In the genomic region with DNA sequence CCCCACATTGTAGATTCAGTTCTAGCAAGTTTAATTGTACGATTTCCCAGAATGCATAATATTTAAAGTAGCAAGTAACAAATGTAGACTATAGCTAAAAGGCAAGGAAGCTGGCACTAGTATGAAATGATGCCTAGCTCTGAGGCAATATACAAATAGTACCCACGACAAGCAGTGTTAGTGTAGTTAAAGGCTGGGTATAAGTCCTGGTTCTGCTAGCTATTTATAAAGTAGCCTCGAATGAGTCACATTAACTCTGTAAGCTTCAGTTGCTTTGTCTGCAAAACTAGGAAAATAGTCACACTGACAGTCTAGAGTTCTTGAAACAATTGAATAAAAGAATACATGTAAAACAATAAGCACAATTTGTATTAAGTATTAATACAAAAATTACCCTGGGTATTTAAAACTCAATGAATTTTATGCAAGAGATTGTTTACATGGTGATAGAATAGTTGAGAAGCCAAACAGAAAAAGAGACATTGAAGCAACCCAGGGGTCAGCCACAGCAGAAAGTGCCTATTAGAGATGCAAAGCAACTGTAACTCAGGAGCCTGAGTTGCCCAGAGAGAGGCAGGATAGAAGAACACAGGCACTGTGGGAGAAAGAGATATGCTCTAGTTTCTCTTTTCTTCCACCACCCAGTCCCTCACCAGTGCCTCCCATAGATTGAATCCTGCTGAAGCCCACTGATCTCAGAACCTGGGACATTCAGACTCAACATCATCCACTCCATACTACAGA, we compare ENCODE assay signal across 24 cellular contexts.
A peak's percentile ranks its signal among the peaks of the same experiment; 100 is the strongest.
DNase-seq lines count a peak whose midpoint lies in the region; ATAC-seq and TF ChIP-seq lines count a peak whose summit lies in the region.
"Had no signal": no experiment of that assay in that cellular context is flagged by ENCODE, and none has a peak within 500 bp of the region (broad histone marks: within the 10 kb centered on the region; RNA-seq: fewer than 3 reads in every experiment).

No MANE protein-coding gene starts in this region.

- H3K56ac ChIP-seq in H9 (ENCODE audit: insufficient read length, low read depth, low read length): no peak overlapping the region
- no peak overlapping the region for H3K56ac ChIP-seq in mesendoderm (ENCODE audit: low read length)

- H3K4ac ChIP-seq in H9 (ENCODE audit: low read depth, low read length) (no peak overlapping the region), mesendoderm (ENCODE audit: low read depth, low read length) (no peak overlapping the region)

- H3K79me2 ChIP-seq in H9 (ENCODE audit: insufficient read depth, low read length) (no peaks in the 10 kb centered on the region), mesendoderm (ENCODE audit: control insufficient read depth, insufficient read depth, low read length) (no peaks in the 10 kb centered on the region)

- POLR2A ChIA-PET in WTC11 (lab: Charles Lee): no interaction called here

- H3K79me1 ChIP-seq in H9 (ENCODE audit: insufficient read depth, low read depth, low read length, poor library complexity, severe bottlenecking) (no peaks in the 10 kb centered on the region), mesendoderm (ENCODE audit: low read length) (no peaks in the 10 kb centered on the region)

- no peaks in the 10 kb centered on the region for H4K20me1 ChIP-seq in H9 (ENCODE audit: control insufficient read depth, insufficient read depth, insufficient read length)

- TF ChIP-seq CTCF in H9 (conservative IDR thresholded peaks at IDR 0.05) (no peak), WTC11 (IDR thresholded peaks at IDR 0.05) (no peak), heart left ventricle (IDR thresholded peaks at IDR 0.05) (no peak)

- no peak for TF ChIP-seq POLR2A in heart left ventricle (IDR thresholded peaks at IDR 0.05)

- ATAC-seq in GM18867 (IDR thresholded peaks at IDR 0.05; ENCODE audit: unreplicated experiment) (peak; percentile 48), WTC11 (peak; percentile 95), HG03039 (IDR thresholded peaks at IDR 0.05; ENCODE audit: unreplicated experiment) (no peak), heart left ventricle (no peak)
- no peak for ATAC-seq in stimulated activated naive CD8-positive, alpha-beta T cell treated with anti-CD3 and anti-CD28 coated beads, Interleukin-15, amount 100 ng/mL, for 72 hours
- ATAC-seq: mucosa of descending colon; psoas muscle; stimulated activated naive B cell treated with anti-CD40 and anti-IgM and Interleukin-4, amounts not matched to agents 10 μg/mL and 1 μg/mL and 100 μg/mL, for 72 hours had no signal

- H3K4me1 Mint-ChIP-seq in H9: peaks cover 12 to 14% of the 10 kb centered on the region in 2 experiments
- peaks cover 27% of the 10 kb centered on the region for H3K4me1 Mint-ChIP-seq in WTC11
- no peaks in the 10 kb centered on the region for H3K4me1 Mint-ChIP-seq in stimulated activated naive CD8-positive, alpha-beta T cell treated with anti-CD3 and anti-CD28 coated beads, Interleukin-15, amount 100 ng/mL, for 72 hours
- H3K4me1 Mint-ChIP-seq: stimulated activated naive B cell treated with anti-CD40 and anti-IgM and Interleukin-4, amounts not matched to agents 10 μg/mL and 1 μg/mL and 100 μg/mL, for 72 hours had no signal

- no peak for DNase-seq in H9
- DNase-seq in WTC11 (ENCODE audit: low spot score): no peak
- no peak for DNase-seq in mesendoderm
- DNase-seq in stimulated activated naive CD8-positive, alpha-beta T cell treated with anti-CD3 and anti-CD28 coated beads, Interleukin-15, amount 100 ng/mL, for 72 hours: no peak
- DNase-seq in heart left ventricle: no peak
- DNase-seq in activated naive CD4-positive, alpha-beta T cell (lab: John Stamatoyannopoulos, UW): no peak
- DNase-seq: activated CD4-positive, CD25-positive, alpha-beta regulatory T cell treated with anti-CD3 and anti-CD28 coated beads, Interleukin-2, amount 50 U/mL, for 72 hours; activated naive CD4-positive, alpha-beta T cell treated with Interleukin-2 at 50 U/mL for 16 hours; activated T-cell treated with anti-CD3 and anti-CD28 coated beads, Interleukin-2, amount 50 U/mL, for 24 hours; amniotic stem cell; Calu3; head of caudate nucleus; mucosa of descending colon; NCI-H1694; NCI-H69; psoas muscle; stimulated activated CD4-positive, alpha-beta T cell treated with anti-CD3 and anti-CD28 coated beads, Interleukin-2, amount 100 ng/mL, for 24 hours; stimulated activated naive B cell treated with anti-CD40 and anti-IgM and Interleukin-4, amounts not matched to agents 10 μg/mL and 1 μg/mL and 100 μg/mL, for 72 hours; T1000; testis had no signal

- H3K9me3 ChIP-seq in H9 (ENCODE audit: control insufficient read depth, low read depth, low read length): no peaks in the 10 kb centered on the region
- no peaks in the 10 kb centered on the region for H3K9me3 ChIP-seq in heart left ventricle
- H3K9me3 ChIP-seq: mucosa of descending colon, psoas muscle, testis had no signal

- H3K27ac Mint-ChIP-seq in H9 (peak overlapping the region; percentile 74 to 97 (median 95)), WTC11 (peak overlapping the region; percentile 94)
- H3K27ac Mint-ChIP-seq in stimulated activated naive CD8-positive, alpha-beta T cell treated with anti-CD3 and anti-CD28 coated beads, Interleukin-15, amount 100 ng/mL, for 72 hours: no peak overlapping the region
- H3K27ac Mint-ChIP-seq: activated T-cell treated with anti-CD3 and anti-CD28 coated beads, Interleukin-2, amount 50 U/mL, for 24 hours; stimulated activated naive B cell treated with anti-CD40 and anti-IgM and Interleukin-4, amounts not matched to agents 10 μg/mL and 1 μg/mL and 100 μg/mL, for 72 hours had no signal

- peaks cover 5 to 13% of the 10 kb centered on the region in 2 experiments; a peak in 4 of 5 replicates for H3K9me3 Mint-ChIP-seq in H9
- H3K9me3 Mint-ChIP-seq in WTC11: peaks cover 17% of the 10 kb centered on the region
- H3K9me3 Mint-ChIP-seq in stimulated activated naive CD8-positive, alpha-beta T cell treated with anti-CD3 and anti-CD28 coated beads, Interleukin-15, amount 100 ng/mL, for 72 hours: peaks cover 0 to 7% of the 10 kb centered on the region in 2 donors
- H3K9me3 Mint-ChIP-seq: activated T-cell treated with anti-CD3 and anti-CD28 coated beads, Interleukin-2, amount 50 U/mL, for 24 hours had no signal

- H3K27me3 Mint-ChIP-seq in H9 (ENCODE audit: low read depth): no peaks in the 10 kb centered on the region
- H3K27me3 Mint-ChIP-seq in WTC11 (ENCODE audit: low read depth): no peaks in the 10 kb centered on the region
- no peaks in the 10 kb centered on the region for H3K27me3 Mint-ChIP-seq in stimulated activated naive CD8-positive, alpha-beta T cell treated with anti-CD3 and anti-CD28 coated beads, Interleukin-15, amount 100 ng/mL, for 72 hours
- H3K27me3 Mint-ChIP-seq: activated T-cell treated with anti-CD3 and anti-CD28 coated beads, Interleukin-2, amount 50 U/mL, for 24 hours; stimulated activated naive B cell treated with anti-CD40 and anti-IgM and Interleukin-4, amounts not matched to agents 10 μg/mL and 1 μg/mL and 100 μg/mL, for 72 hours had no signal

- H3K9ac ChIP-seq in H9 (ENCODE audit: extremely low read depth, insufficient read length, low read length) (no peak overlapping the region), mesendoderm (ENCODE audit: low read length) (no peak overlapping the region)
- H3K9ac ChIP-seq: KMS-11 had no signal

- H3K27me3 ChIP-seq in H9 (ENCODE audit: insufficient read depth, low read length): no peaks in the 10 kb centered on the region
- no peaks in the 10 kb centered on the region for H3K27me3 ChIP-seq in mesendoderm (ENCODE audit: insufficient read depth, low read length, poor library complexity)
- H3K27me3 ChIP-seq in heart left ventricle: no peaks in the 10 kb centered on the region
- H3K27me3 ChIP-seq: testis had no signal

- H3K4me3 ChIP-seq in mesendoderm (ENCODE audit: low read length) (no peak overlapping the region), heart left ventricle (no peak overlapping the region)
- H3K4me3 ChIP-seq: mucosa of descending colon, psoas muscle, testis had no signal

- H2BK12ac ChIP-seq in H9 (ENCODE audit: insufficient read length, low read depth, low read length): no peak overlapping the region

- H3K23me2 ChIP-seq in H9 (ENCODE audit: insufficient read length, low read depth, low read length, poor library complexity, severe bottlenecking): no peaks in the 10 kb centered on the region

- H2BK120ac ChIP-seq in H9 (ENCODE audit: low read depth, low read length, poor library complexity, severe bottlenecking) (no peak overlapping the region), mesendoderm (ENCODE audit: low read depth, low read length) (no peak overlapping the region)

- no peak overlapping the region for H4K8ac ChIP-seq in H9 (replicated peaks; ENCODE audit: insufficient read length, low read depth, low read length)
- H4K8ac ChIP-seq in mesendoderm (ENCODE audit: low read depth, low read length): no peak overlapping the region

- H3K36me3 ChIP-seq in mesendoderm (ENCODE audit: control insufficient read depth, insufficient read depth, low read length) (no peaks in the 10 kb centered on the region), heart left ventricle (no peaks in the 10 kb centered on the region)

- H2AK5ac ChIP-seq in H9 (ENCODE audit: insufficient read length, low read length) (no peak overlapping the region), mesendoderm (ENCODE audit: low read length) (no peak overlapping the region)

- H2BK5ac ChIP-seq in H9 (ENCODE audit: insufficient read length, low read length): no peak overlapping the region
- H2BK5ac ChIP-seq in mesendoderm (ENCODE audit: low read length): no peak overlapping the region

- H2BK20ac ChIP-seq in H9 (ENCODE audit: low read depth, low read length, poor library complexity, severe bottlenecking): no peak overlapping the region

- H3K23ac ChIP-seq in H9 (ENCODE audit: insufficient read length, low read depth, low read length) (no peak overlapping the region), mesendoderm (ENCODE audit: low read length) (no peak overlapping the region)

- WGBS in H9 (ENCODE audit: extremely low coverage, insufficient read length, low lambda C conversion rate): no CpG with 5 or more reads among the region's 3 CpGs
- WGBS in mesendoderm (ENCODE audit: extremely low coverage, insufficient coverage, low lambda C conversion rate): no CpG with 5 or more reads among the region's 3 CpGs
- WGBS in heart left ventricle, 4 donors: 64 to 79% (median 78%) methylated on average over 3 of the region's 3 CpGs

- peaks cover 2% of the 10 kb centered on the region; the same call in 1 of the 2 replicates for H3K4me1 ChIP-seq in H9 (ENCODE audit: insufficient read depth, low read length)
- H3K4me1 ChIP-seq in mesendoderm (ENCODE audit: control insufficient read depth, low read depth, low read length): no peaks in the 10 kb centered on the region
- no peaks in the 10 kb centered on the region for H3K4me1 ChIP-seq in heart left ventricle
- H3K4me1 ChIP-seq: psoas muscle, testis had no signal

- H4K5ac ChIP-seq in H9 (ENCODE audit: insufficient read length, low read depth, low read length): no peak overlapping the region
- H4K5ac ChIP-seq in mesendoderm (ENCODE audit: low read length): no peak overlapping the region

- H3K4me3 Mint-ChIP-seq in H9 (no peak overlapping the region; a peak in 1 of 5 replicates), WTC11 (no peak overlapping the region)
- H3K4me3 Mint-ChIP-seq in stimulated activated naive CD8-positive, alpha-beta T cell treated with anti-CD3 and anti-CD28 coated beads, Interleukin-15, amount 100 ng/mL, for 72 hours: no peak overlapping the region
- H3K4me3 Mint-ChIP-seq: activated T-cell treated with anti-CD3 and anti-CD28 coated beads, Interleukin-2, amount 50 U/mL, for 24 hours; stimulated activated naive B cell treated with anti-CD40 and anti-IgM and Interleukin-4, amounts not matched to agents 10 μg/mL and 1 μg/mL and 100 μg/mL, for 72 hours had no signal

- H3K27ac ChIP-seq in H9 (ENCODE audit: insufficient read length, low read depth, low read length) (no peak overlapping the region), mesendoderm (ENCODE audit: low read depth, low read length) (no peak overlapping the region), heart left ventricle (no peak overlapping the region)
- H3K27ac ChIP-seq: C4-2B, KMS-11, psoas muscle, testis had no signal

- intact Hi-C loops in heart left ventricle (cut with DNase I): no loop called here

- CTCF ChIA-PET in WTC11 (lab: Charles Lee): no interaction called here

- no peak overlapping the region for H3T11ph ChIP-seq in H9 (ENCODE audit: low read length)

- no peak overlapping the region for H3K14ac ChIP-seq in H9 (ENCODE audit: insufficient read depth, low read length)

- no peak overlapping the region for H3K4me2 ChIP-seq in H9 (ENCODE audit: insufficient read depth, insufficient read length, low read length)
- no peak overlapping the region for H3K4me2 ChIP-seq in mesendoderm (ENCODE audit: low read length)
- H3K4me2 ChIP-seq: KMS-11 had no signal

- H2BK15ac ChIP-seq in H9 (ENCODE audit: low read depth, low read length): no peak overlapping the region
- no peak overlapping the region for H2BK15ac ChIP-seq in mesendoderm (replicated peaks; ENCODE audit: low read depth)

- H2AFZ ChIP-seq in H9 (ENCODE audit: low read length): no peak overlapping the region

- no peak overlapping the region for H3K18ac ChIP-seq in H9 (ENCODE audit: insufficient read length, low read depth, low read length)
- peak overlapping the region; percentile 5 for H3K18ac ChIP-seq in mesendoderm (ENCODE audit: low read length)

- H3K36me3 Mint-ChIP-seq in H9 (ENCODE audit: insufficient read depth in 1 of 3, low read depth in 3 of 3) (peaks cover 0 to 25% (median 10%) of the 10 kb centered on the region in 3 experiments; a peak in 4 of 7 replicates), WTC11 (peaks cover 24% of the 10 kb centered on the region)
- H3K36me3 Mint-ChIP-seq: stimulated activated naive B cell treated with anti-CD40 and anti-IgM and Interleukin-4, amounts not matched to agents 10 μg/mL and 1 μg/mL and 100 μg/mL, for 72 hours had no signal

- no peak overlapping the region for H4K91ac ChIP-seq in H9 (ENCODE audit: insufficient read length, low read depth, low read length)

Comparison
In these comparisons a context has a peak if more than half of its experiments do, and no peak if none do; other contexts are left out.
1. ATAC-seq: peak in GM18867 (single experiment) and WTC11 (single experiment); none in HG03039 (single experiment), stimulated activated naive CD8-positive, alpha-beta T cell treated with anti-CD3 and anti-CD28 coated beads, Interleukin-15, amount 100 ng/mL, for 72 hours (single experiment) and heart left ventricle (0 of 4).
2. H3K27ac Mint-ChIP-seq: peak in H9 (3 of 3) and WTC11 (single experiment); none in stimulated activated naive CD8-positive, alpha-beta T cell treated with anti-CD3 and anti-CD28 coated beads, Interleukin-15, amount 100 ng/mL, for 72 hours (0 of 2).